Comparison of ENCODE assay signal across 30 cellular contexts in the genomic region with DNA sequence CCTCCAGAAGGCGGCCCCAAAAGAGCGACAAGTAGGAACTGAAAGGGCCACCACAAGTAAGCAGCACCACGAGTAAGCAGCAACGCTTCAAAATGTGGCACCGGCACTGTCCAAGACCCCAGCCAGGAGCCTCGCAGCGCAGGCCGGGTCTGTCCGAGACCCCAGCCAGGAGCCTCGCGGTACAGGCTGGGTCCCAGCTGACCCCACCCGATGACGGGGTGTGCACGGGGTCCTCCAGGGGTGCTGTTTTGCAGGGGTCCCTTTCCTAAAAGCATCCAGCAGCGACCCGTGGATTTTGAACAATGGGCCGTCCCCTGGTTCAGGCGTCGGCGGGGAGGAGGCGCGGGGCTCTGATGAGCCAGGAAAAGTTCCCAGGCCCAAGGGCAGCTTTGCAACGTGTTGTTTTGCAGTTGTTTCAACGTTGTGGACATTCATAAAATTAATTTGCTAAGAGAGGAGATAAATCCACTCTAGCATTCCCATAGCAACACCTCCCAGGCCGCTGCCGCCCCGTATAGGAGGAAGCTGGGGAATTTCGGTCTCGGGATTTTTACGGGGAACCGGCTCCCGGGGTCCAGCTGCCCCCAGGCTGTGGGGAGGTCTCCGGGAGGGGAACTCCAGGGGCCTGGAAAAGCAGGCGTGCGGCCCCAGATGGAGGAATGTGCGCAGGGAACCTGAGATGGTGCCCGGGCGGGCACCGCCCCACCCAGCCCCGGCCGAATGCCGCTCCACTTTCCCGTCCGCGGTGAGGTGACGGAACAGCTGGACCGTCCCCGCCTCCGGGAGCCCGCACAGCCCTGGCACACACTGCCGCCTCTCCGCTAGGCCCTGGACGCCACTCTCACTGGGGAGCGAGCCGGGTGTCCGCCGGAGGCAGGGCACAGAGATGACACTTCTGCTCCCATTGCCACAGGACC.
"Had no signal": no experiment of that assay in that cellular context is flagged by ENCODE, and none has a peak within 500 bp of the region (broad histone marks: within the 10 kb centered on the region; RNA-seq: fewer than 3 reads in every experiment).

No MANE protein-coding gene starts in this region.

- H3K27ac ChIP-seq: ascending aorta, cardiac muscle cell, colonic mucosa, epithelial cell of prostate, esophagus squamous epithelium, neural progenitor cell, right lobe of liver, testis, transverse colon had no signal

- H3K36me3 ChIP-seq: ascending aorta, cardiac muscle cell, colonic mucosa, esophagus squamous epithelium, neural progenitor cell, right lobe of liver, transverse colon had no signal

- H3K9me3 Mint-ChIP-seq: activated CD4-positive, alpha-beta T cell treated with anti-CD3 and anti-CD28 coated beads, Interleukin-2, amount 10 ng/mL, durations not matched to agents 24 days and 14 days; activated naive CD4-positive, alpha-beta T cell treated with anti-CD3 and anti-CD28 coated beads, Interleukin-2, amount 10 ng/mL, durations not matched to agents 7 days and 5 days; neural progenitor cell; T-helper 1 cell treated with Interleukin-12 subunit alpha and Interleukin-12 subunit beta and Interleukin-4 antibody, amounts not matched to agents 30 μg/mL and 1 μg/mL, for 36 hours had no signal

- ATAC-seq: left ventricle myocardium superior had no signal

- H3K4me1 ChIP-seq: colonic mucosa, right lobe of liver had no signal

- H3K27me3 Mint-ChIP-seq: activated CD4-positive, alpha-beta memory T cell treated with anti-CD3 and anti-CD28 coated beads for 36 hours; activated CD4-positive, alpha-beta T cell treated with anti-CD3 and anti-CD28 coated beads, Interleukin-2, amount 10 ng/mL, durations not matched to agents 24 days and 14 days; activated naive CD4-positive, alpha-beta T cell treated with anti-CD3 and anti-CD28 coated beads, Interleukin-2, amount 10 ng/mL, durations not matched to agents 7 days and 5 days; activated naive CD8-positive, alpha-beta T cell treated with anti-CD3 and anti-CD28 coated beads, Interleukin-2, amount 10 ng/mL, durations not matched to agents 7 days and 5 days; activated T-cell treated with anti-CD3 and anti-CD28 coated beads, Interleukin-2, amount 50 U/mL, for 24 hours; naive B cell had no signal

- DNase-seq: activated CD4-positive, alpha-beta memory T cell treated with anti-CD3 and anti-CD28 coated beads for 36 hours; activated CD4-positive, alpha-beta T cell treated with anti-CD3 and anti-CD28 coated beads, Interleukin-2, amount 10 ng/mL, durations not matched to agents 24 days and 14 days; activated CD4-positive, CD25-positive, alpha-beta regulatory T cell treated with anti-CD3 and anti-CD28 coated beads, Interleukin-2, amount 50 U/mL, for 72 hours; activated CD8-positive, alpha-beta memory T cell treated with anti-CD3 and anti-CD28 coated beads, Interleukin-2, amount 50 U/mL, for 4 hours; activated gamma-delta T cell; activated naive CD4-positive, alpha-beta T cell treated with anti-CD3 and anti-CD28 coated beads, Interleukin-2, amount 10 ng/mL, durations not matched to agents 7 days and 5 days; activated naive CD8-positive, alpha-beta T cell treated with anti-CD3 and anti-CD28 coated beads, Interleukin-2, amount 10 ng/mL, durations not matched to agents 7 days and 5 days; activated T-cell treated with anti-CD3 and anti-CD28 coated beads, Interleukin-2, amount 50 U/mL, for 24 hours; cerebellar nuclear complex; colonic mucosa; effector CD8-positive, alpha-beta T cell; esophagus squamous epithelium; foreskin melanocyte; left ventricle myocardium superior; mammary epithelial cell; naive B cell; right lobe of liver; small intestine; stimulated activated CD4-positive, alpha-beta T cell treated with anti-CD3 and anti-CD28 coated beads, Interleukin-15, amount 100 ng/mL, for 24 hours; stimulated activated CD4-positive, alpha-beta T cell treated with anti-CD3 and anti-CD28 coated beads, Interleukin-2, amount 100 ng/mL, for 24 hours; stimulated activated naive CD4-positive, alpha-beta T cell; T1000; testis; transverse colon had no signal

- H3K4me3 ChIP-seq: ascending aorta, cardiac muscle cell, colonic mucosa, esophagus squamous epithelium, neural progenitor cell, right lobe of liver, testis, transverse colon had no signal

- H3K4me1 Mint-ChIP-seq: activated CD4-positive, alpha-beta T cell treated with anti-CD3 and anti-CD28 coated beads, Interleukin-2, amount 10 ng/mL, durations not matched to agents 24 days and 14 days; activated naive CD4-positive, alpha-beta T cell treated with anti-CD3 and anti-CD28 coated beads, Interleukin-2, amount 10 ng/mL, durations not matched to agents 7 days and 5 days; activated naive CD8-positive, alpha-beta T cell treated with anti-CD3 and anti-CD28 coated beads, Interleukin-2, amount 10 ng/mL, durations not matched to agents 7 days and 5 days had no signal

- H3K27me3 ChIP-seq: ascending aorta, cardiac muscle cell, colonic mucosa, esophagus squamous epithelium, neural progenitor cell, right lobe of liver, testis, transverse colon had no signal

- H3K27ac Mint-ChIP-seq: activated CD4-positive, alpha-beta memory T cell treated with anti-CD3 and anti-CD28 coated beads for 36 hours; activated CD4-positive, alpha-beta T cell treated with anti-CD3 and anti-CD28 coated beads, Interleukin-2, amount 10 ng/mL, durations not matched to agents 24 days and 14 days; activated naive CD4-positive, alpha-beta T cell treated with anti-CD3 and anti-CD28 coated beads, Interleukin-2, amount 10 ng/mL, durations not matched to agents 7 days and 5 days; activated naive CD8-positive, alpha-beta T cell treated with anti-CD3 and anti-CD28 coated beads, Interleukin-2, amount 10 ng/mL, durations not matched to agents 7 days and 5 days; activated T-cell treated with anti-CD3 and anti-CD28 coated beads, Interleukin-2, amount 50 U/mL, for 24 hours; brain; naive B cell; neural progenitor cell; T-helper 1 cell treated with Interleukin-12 subunit alpha and Interleukin-12 subunit beta and Interleukin-4 antibody, amounts not matched to agents 30 μg/mL and 1 μg/mL, for 36 hours had no signal

- H3K9me3 ChIP-seq: ascending aorta, colonic mucosa, esophagus squamous epithelium, right lobe of liver, testis, transverse colon had no signal

- H3K9ac ChIP-seq: neural progenitor cell had no signal

- H3K4me3 Mint-ChIP-seq: activated CD4-positive, alpha-beta memory T cell treated with anti-CD3 and anti-CD28 coated beads for 36 hours; activated CD4-positive, alpha-beta T cell treated with anti-CD3 and anti-CD28 coated beads, Interleukin-2, amount 10 ng/mL, durations not matched to agents 24 days and 14 days; activated naive CD4-positive, alpha-beta T cell treated with anti-CD3 and anti-CD28 coated beads, Interleukin-2, amount 10 ng/mL, durations not matched to agents 7 days and 5 days; activated naive CD8-positive, alpha-beta T cell treated with anti-CD3 and anti-CD28 coated beads, Interleukin-2, amount 10 ng/mL, durations not matched to agents 7 days and 5 days; activated T-cell treated with anti-CD3 and anti-CD28 coated beads, Interleukin-2, amount 50 U/mL, for 24 hours; brain; naive B cell; neural progenitor cell; T-helper 1 cell treated with Interleukin-12 subunit alpha and Interleukin-12 subunit beta and Interleukin-4 antibody, amounts not matched to agents 30 μg/mL and 1 μg/mL, for 36 hours had no signal
